Comparison of ENCODE assay signal across 12 cellular contexts in genomic region chr1:224057461-224058199, GRCh38.
"Had no signal": no experiment of that assay in that cellular context is flagged by ENCODE, and none has a peak within 500 bp of the region (broad histone marks: within the 10 kb centered on the region; RNA-seq: fewer than 3 reads in every experiment).

No MANE protein-coding gene starts in this region.

- H3K9me3 ChIP-seq: esophagus squamous epithelium, tibial artery, uterus had no signal

- H3K4me3 ChIP-seq: esophagus squamous epithelium, ovary, tibial artery, uterus had no signal

- DNase-seq: activated CD4-positive, alpha-beta T cell treated with anti-CD3 and anti-CD28 coated beads, Interleukin-2, amount 50 U/mL, for 1 hour; activated CD4-positive, CD25-positive, alpha-beta regulatory T cell; activated naive CD4-positive, alpha-beta T cell treated with anti-CD3 and anti-CD28 coated beads, Interleukin-2, amount 10 ng/mL, durations not matched to agents 7 days and 5 days; central memory CD4-positive, alpha-beta T cell; esophagus squamous epithelium; left ventricle myocardium superior; mesendoderm; nephron progenitor cell; ovary; tibial artery; uterus had no signal

- H3K27ac ChIP-seq: esophagus squamous epithelium, ovary, tibial artery, uterus had no signal

- ATAC-seq: left ventricle myocardium superior had no signal

- FAIRE-seq: TTC549 had no signal

- H3K27me3 ChIP-seq: esophagus squamous epithelium, ovary, uterus had no signal

- H3K36me3 ChIP-seq: esophagus squamous epithelium, ovary, tibial artery, uterus had no signal

- H3K4me1 ChIP-seq: esophagus squamous epithelium, tibial artery, uterus had no signal
